11 cellular contexts compared by ENCODE assay signal in genomic region chr7:75967573-75967997, GRCh38. TPM values are rescaled to one million over a fixed set of nuclear protein-coding genes. Genes with fewer than 3 reads are reported as not detected.
DNase-seq lines count a peak whose midpoint lies in the region; ATAC-seq and TF ChIP-seq lines count a peak whose summit lies in the region.
"Had no signal": no experiment of that assay in that cellular context is flagged by ENCODE, and none has a peak within 500 bp of the region (broad histone marks: within the 10 kb centered on the region; RNA-seq: fewer than 3 reads in every experiment).

No MANE protein-coding gene starts in this region.

- H3K27me3 ChIP-seq in H7 (ENCODE audit: control insufficient read depth, insufficient read depth, low read length) (no peaks in the 10 kb centered on the region), SJCRH30 (no peaks in the 10 kb centered on the region), rectal smooth muscle tissue (ENCODE audit: control insufficient read depth, insufficient read depth, low read length) (no peaks in the 10 kb centered on the region)

- no peak overlapping the region for H3K9ac ChIP-seq in rectal smooth muscle tissue (ENCODE audit: low read length)

- TF ChIP-seq CTCF in GM13976 (IDR thresholded peaks at IDR 0.05; ENCODE audit: borderline replicate concordance, control extremely low read depth, extremely low read depth, insufficient read depth, missing control alignments), result no peak

- H3K4me3 ChIP-seq in H7 (ENCODE audit: insufficient read depth, low read depth, low read length) (no peak overlapping the region), SJCRH30 (no peak overlapping the region), rectal smooth muscle tissue (ENCODE audit: low read length) (peak overlapping the region; percentile 24)

- H3K9me3 ChIP-seq in SJCRH30 (replicated peaks), result no peaks in the 10 kb centered on the region

- peak; percentile 14 for ATAC-seq in Right ventricle myocardium superior (ENCODE audit: poor library complexity)
- no peak for ATAC-seq in GM18519 (IDR thresholded peaks at IDR 0.05; ENCODE audit: low FRiP score, unreplicated experiment)

- DNase-seq in H7 (peak; percentile 51), SJCRH30 (no peak), Right ventricle myocardium superior (no peak), RKO (ENCODE audit: low spot score) (no peak), NK-92 (lab: John Stamatoyannopoulos, UW; ENCODE audit: unreplicated experiment) (no peak), GM13976 (ENCODE audit: low spot score) (no peak)
- DNase-seq: activated T-cell treated with anti-CD3 and anti-CD28 coated beads, Interleukin-2, amount 50 U/mL, for 1 hour; effector memory CD4-positive, alpha-beta T cell; stimulated activated CD4-positive, alpha-beta T cell treated with anti-CD3 and anti-CD28 coated beads, Interleukin-4, amount 100 ng/mL, for 24 hours had no signal

- H3K4me1 ChIP-seq in SJCRH30 (peaks cover 62% of the 10 kb centered on the region), rectal smooth muscle tissue (ENCODE audit: control insufficient read depth, insufficient read depth, low read length) (peaks cover 44% of the 10 kb centered on the region)

- intact Hi-C loops in Right ventricle myocardium superior (cut with DNase I), result no loop called here

- in situ Hi-C loops in GM13976 (cut with MboI; ENCODE audit: low sequenced_read_pairs, unreplicated experiment), result no loop called here

- peak overlapping the region; percentile 100 for H3K27ac ChIP-seq in SJCRH30
- peak overlapping the region; percentile 97 for H3K27ac ChIP-seq in rectal smooth muscle tissue (ENCODE audit: low read depth, low read length)

- H3K36me3 ChIP-seq in H7 (replicated peaks; ENCODE audit: control insufficient read depth, insufficient read depth, low read length) (peaks cover 6% of the 10 kb centered on the region), SJCRH30 (peaks cover 10% of the 10 kb centered on the region), rectal smooth muscle tissue (ENCODE audit: control insufficient read depth, insufficient read depth, low read length) (peaks cover 2% of the 10 kb centered on the region)

RNA-seq across cellular contexts. Expression of gene TMEM120A, which starts 26.8 kb away (rescaled TPM):
- 11.0 and 12.8 TPM in 2 replicates for total RNA-seq in H7 (2014; rRNA removed; shearing (Covaris generic))
- 14.0 and 21.2 TPM in 2 replicates for total RNA-seq in SJCRH30 (2014; rRNA removed; shearing (Covaris generic))
- 90.7 TPM for total RNA-seq in Right ventricle myocardium superior

RNA-seq across cellular contexts. Expression of gene POR, which starts 52.6 kb away (rescaled TPM):
- total RNA-seq in H7 (2014; rRNA removed; shearing (Covaris generic)), result 120 and 142 TPM in 2 replicates
- 106 and 109 TPM in 2 replicates for total RNA-seq in SJCRH30 (2014; rRNA removed; shearing (Covaris generic))
- total RNA-seq in Right ventricle myocardium superior, result 54.7 TPM
